ENCODE assay signal across 1 cellular context in the genomic region with DNA sequence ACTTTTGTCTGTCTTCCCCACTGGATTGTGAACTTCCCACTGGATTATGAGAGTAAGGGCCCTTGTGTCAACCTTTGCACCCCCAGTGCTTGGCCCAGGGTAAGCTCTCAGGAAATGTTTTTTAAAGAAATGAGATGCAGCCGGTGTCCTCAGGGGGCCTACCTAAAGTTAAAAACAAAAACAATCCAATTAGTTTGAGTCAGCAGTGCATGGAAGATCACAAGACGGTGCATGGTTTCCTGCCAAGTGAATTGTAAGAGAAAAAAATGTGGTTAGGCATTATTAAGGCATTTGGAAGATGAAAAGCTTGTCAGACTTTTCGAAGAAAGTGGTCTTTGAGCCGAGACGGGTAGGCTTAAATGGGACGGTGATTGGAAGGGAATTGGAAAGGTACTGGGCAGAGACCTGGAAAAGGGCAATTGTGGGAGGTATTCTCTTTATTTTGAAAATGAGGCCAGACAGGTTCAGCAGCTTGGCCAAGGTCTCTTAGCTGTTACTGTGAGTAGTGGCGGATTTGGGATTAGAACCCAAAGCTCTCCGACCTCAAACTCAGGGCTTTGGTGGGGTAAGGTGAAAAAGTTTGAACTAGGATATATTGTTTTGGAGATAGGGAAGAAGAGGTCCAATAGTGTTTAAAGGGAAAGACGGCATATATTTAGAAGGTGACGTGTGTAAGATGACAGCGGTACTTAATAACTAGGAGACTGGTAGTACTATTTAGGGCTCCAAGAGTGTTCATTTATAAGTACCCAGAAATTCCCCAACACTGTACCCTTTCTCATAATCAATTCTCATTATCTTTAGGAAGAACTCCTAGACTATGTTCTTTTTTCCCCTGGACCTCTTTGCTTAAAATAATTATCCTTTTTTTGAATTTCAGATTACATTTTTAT.
TF ChIP-seq lines count a peak whose summit lies in the region.

No MANE protein-coding gene starts in this region.

TF ChIP-seq in H1, 55 proteins besides CTCF, POLR2A, EP300 and RAD21:
- no peak for TF ChIP-seq SRF (IDR thresholded peaks at IDR 0.05; ENCODE audit: low read depth, low read length)
- no peak for TF ChIP-seq TEAD4 (IDR thresholded peaks at IDR 0.05; ENCODE audit: low read depth, low read length)
- TF ChIP-seq POLR2AphosphoS5 (IDR thresholded peaks at IDR 0.05; ENCODE audit: low read depth, low read length), result no peak
- TF ChIP-seq MAX (IDR thresholded peaks at IDR 0.05), result no peak
- TF ChIP-seq SP1 (IDR thresholded peaks at IDR 0.05; ENCODE audit: low read depth, low read length), result peak; percentile 29; the same call in 1 of the 2 replicates
